Comparison of ENCODE assay signal across 8 cellular contexts in the genomic region with DNA sequence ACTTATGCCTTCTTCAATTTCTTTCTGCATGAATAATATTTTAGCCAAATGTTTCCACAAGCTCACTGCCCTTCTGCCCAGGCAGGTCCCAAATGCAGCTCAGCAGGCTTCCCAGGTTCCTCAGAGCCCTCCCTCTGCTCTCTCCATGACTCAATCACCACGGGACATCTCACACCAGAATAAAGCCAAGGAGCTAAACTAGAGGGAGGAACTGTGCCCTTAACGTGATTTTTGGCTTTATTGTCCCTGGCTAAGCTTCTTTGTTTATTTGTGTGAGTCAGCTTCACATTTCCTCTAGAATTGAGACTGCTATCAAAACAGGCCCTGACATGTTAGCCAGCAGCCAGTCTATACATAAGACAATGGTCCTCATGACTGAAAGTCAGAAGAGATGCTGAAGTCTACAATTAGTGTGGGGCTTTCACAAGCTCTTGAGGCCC.
DNase-seq lines count a peak whose midpoint lies in the region; ATAC-seq and TF ChIP-seq lines count a peak whose summit lies in the region.

No MANE protein-coding gene starts in this region.

- no peaks in the 10 kb centered on the region for H3K27me3 Mint-ChIP-seq in activated T-cell treated with anti-CD3 and anti-CD28 coated beads, Interleukin-2, amount 50 U/mL, for 72 hours (ENCODE audit: low read depth)

- H3K27me3 ChIP-seq in adipocyte (replicated peaks; ENCODE audit: control insufficient read depth, insufficient read depth, low read length) = no peaks in the 10 kb centered on the region
- H3K27me3 ChIP-seq in osteoblast (ENCODE audit: insufficient read depth, low read length) = peaks cover 4% of the 10 kb centered on the region

- H3K4me1 ChIP-seq in adipocyte (ENCODE audit: control insufficient read depth, insufficient read depth, low read length) (peaks cover 11% of the 10 kb centered on the region), osteoblast (ENCODE audit: insufficient read depth, low read length) (peaks cover 11% of the 10 kb centered on the region)

- H3K36me3 ChIP-seq in adipocyte (ENCODE audit: control insufficient read depth, insufficient read depth, low read length, severe bottlenecking) = no peaks in the 10 kb centered on the region
- H3K36me3 ChIP-seq in osteoblast (ENCODE audit: insufficient read depth, low read length) = no peaks in the 10 kb centered on the region

- peak overlapping the region; percentile 41 for H2AFZ ChIP-seq in osteoblast (ENCODE audit: low read length)

- no peak overlapping the region for H3K4me3 ChIP-seq in adipocyte (ENCODE audit: low read length)
- no peak overlapping the region for H3K4me3 ChIP-seq in osteoblast (ENCODE audit: insufficient read depth, low read length)

- peak overlapping the region; percentile 15 for H3K4me2 ChIP-seq in osteoblast (ENCODE audit: insufficient read depth, low read length)

- H3K4me3 Mint-ChIP-seq in activated T-cell treated with anti-CD3 and anti-CD28 coated beads, Interleukin-2, amount 50 U/mL, for 72 hours = no peak overlapping the region

- H3K79me2 ChIP-seq in osteoblast (ENCODE audit: insufficient read depth, low read length) = no peaks in the 10 kb centered on the region

- DNase-seq in adipocyte (ENCODE audit: low read depth) (peak; percentile 75), osteoblast (ENCODE audit: insufficient read length, low spot score, missing footprints) (peak; percentile 84), NCI-H1930 (lab: John Stamatoyannopoulos, UW) (no peak), NCI-H2029 (lab: John Stamatoyannopoulos, UW) (no peak), SHP77 (lab: John Stamatoyannopoulos, UW) (no peak)
- no peak for DNase-seq in activated T-cell treated with anti-CD3 and anti-CD28 coated beads, Interleukin-2, amount 50 U/mL, for 72 hours

- no peaks in the 10 kb centered on the region for H3K36me3 Mint-ChIP-seq in activated T-cell treated with anti-CD3 and anti-CD28 coated beads, Interleukin-2, amount 50 U/mL, for 72 hours (ENCODE audit: insufficient read depth in 2 of 2)

- H3K9me3 ChIP-seq in adipocyte (ENCODE audit: control insufficient read depth, low read length) (no peaks in the 10 kb centered on the region), osteoblast (ENCODE audit: low read depth, low read length) (no peaks in the 10 kb centered on the region)

- TF ChIP-seq CTCF in osteoblast (IDR thresholded peaks at IDR 0.05; ENCODE audit: extremely low read depth, low read depth, low read length) = no peak

- H3K27ac Mint-ChIP-seq in activated T-cell treated with anti-CD3 and anti-CD28 coated beads, Interleukin-2, amount 50 U/mL, for 72 hours = no peak overlapping the region

- no peaks in the 10 kb centered on the region for H4K20me1 ChIP-seq in osteoblast (ENCODE audit: insufficient read depth, low read length)

- H3K9ac ChIP-seq in adipocyte (ENCODE audit: low read length) = peak overlapping the region; percentile 57

- H3K4me1 Mint-ChIP-seq in activated T-cell treated with anti-CD3 and anti-CD28 coated beads, Interleukin-2, amount 50 U/mL, for 72 hours (ENCODE audit: low read depth) = no peaks in the 10 kb centered on the region

- peaks cover 0 to 2% of the 10 kb centered on the region in 2 donors for H3K9me3 Mint-ChIP-seq in activated T-cell treated with anti-CD3 and anti-CD28 coated beads, Interleukin-2, amount 50 U/mL, for 72 hours

- peak overlapping the region; percentile 81 for H3K27ac ChIP-seq in osteoblast (ENCODE audit: low read depth, low read length)

- ATAC-seq in GM18502 (IDR thresholded peaks at IDR 0.05; ENCODE audit: poor library complexity, unreplicated experiment) (peak; percentile 60), HG03095 (IDR thresholded peaks at IDR 0.05; ENCODE audit: unreplicated experiment) (peak; percentile 49)
- ATAC-seq in activated T-cell treated with anti-CD3 and anti-CD28 coated beads, Interleukin-2, amount 50 U/mL, for 72 hours (replicated peaks in 1 of 2) = no peak

Comparison
In these comparisons a context has a peak if more than half of its experiments do, and no peak if none do; other contexts are left out.
1. ATAC-seq: peak in GM18502 (single experiment) and HG03095 (single experiment); none in activated T-cell treated with anti-CD3 and anti-CD28 coated beads, Interleukin-2, amount 50 U/mL, for 72 hours (0 of 2).
2. DNase-seq: peak in adipocyte (single experiment) and osteoblast (single experiment); none in activated T-cell treated with anti-CD3 and anti-CD28 coated beads, Interleukin-2, amount 50 U/mL, for 72 hours (0 of 2), NCI-H1930 (0 of 2), NCI-H2029 (single experiment) and SHP77 (0 of 2).